1 cellular context compared by ENCODE assay signal in the genomic region with DNA sequence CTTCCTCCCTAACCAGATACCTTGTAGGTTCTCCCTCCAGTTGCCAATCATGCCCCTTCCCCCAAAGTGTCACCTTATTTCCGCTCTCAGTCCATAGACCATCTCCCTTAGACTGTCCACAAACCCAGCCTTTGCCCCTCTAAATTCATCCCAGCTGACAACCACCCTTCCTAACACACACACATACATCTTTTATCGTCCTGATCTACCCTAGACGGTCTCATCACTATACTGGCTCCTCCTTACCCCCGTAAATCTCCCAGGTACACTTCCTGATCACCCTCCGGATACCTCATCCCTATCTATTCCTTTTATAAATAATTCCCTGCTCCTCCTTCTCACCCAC.
TF ChIP-seq lines count a peak whose summit lies in the region.

No MANE protein-coding gene starts in this region.

TF ChIP-seq in IMR-90, 13 proteins besides CTCF, POLR2A, EP300 and RAD21 (continued from another document):
- TF ChIP-seq, protein P1, sequence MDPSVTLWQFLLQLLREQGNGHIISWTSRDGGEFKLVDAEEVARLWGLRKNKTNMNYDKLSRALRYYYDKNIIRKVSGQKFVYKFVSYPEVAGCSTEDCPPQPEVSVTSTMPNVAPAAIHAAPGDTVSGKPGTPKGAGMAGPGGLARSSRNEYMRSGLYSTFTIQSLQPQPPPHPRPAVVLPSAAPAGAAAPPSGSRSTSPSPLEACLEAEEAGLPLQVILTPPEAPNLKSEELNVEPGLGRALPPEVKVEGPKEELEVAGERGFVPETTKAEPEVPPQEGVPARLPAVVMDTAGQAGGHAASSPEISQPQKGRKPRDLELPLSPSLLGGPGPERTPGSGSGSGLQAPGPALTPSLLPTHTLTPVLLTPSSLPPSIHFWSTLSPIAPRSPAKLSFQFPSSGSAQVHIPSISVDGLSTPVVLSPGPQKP (IDR thresholded peaks at IDR 0.05; ENCODE audit: borderline replicate concordance, low read depth, low read length): no peak
- TF ChIP-seq CHD1 (IDR thresholded peaks at IDR 0.05; ENCODE audit: low read depth, low read length) (no peak), RCOR1 (IDR thresholded peaks at IDR 0.05; ENCODE audit: insufficient replicate concordance, low read length) (no peak)
TF ChIP-seq in IMR-90: peak in this region for 0.
